10 cellular contexts compared by ENCODE assay signal in the genomic region with DNA sequence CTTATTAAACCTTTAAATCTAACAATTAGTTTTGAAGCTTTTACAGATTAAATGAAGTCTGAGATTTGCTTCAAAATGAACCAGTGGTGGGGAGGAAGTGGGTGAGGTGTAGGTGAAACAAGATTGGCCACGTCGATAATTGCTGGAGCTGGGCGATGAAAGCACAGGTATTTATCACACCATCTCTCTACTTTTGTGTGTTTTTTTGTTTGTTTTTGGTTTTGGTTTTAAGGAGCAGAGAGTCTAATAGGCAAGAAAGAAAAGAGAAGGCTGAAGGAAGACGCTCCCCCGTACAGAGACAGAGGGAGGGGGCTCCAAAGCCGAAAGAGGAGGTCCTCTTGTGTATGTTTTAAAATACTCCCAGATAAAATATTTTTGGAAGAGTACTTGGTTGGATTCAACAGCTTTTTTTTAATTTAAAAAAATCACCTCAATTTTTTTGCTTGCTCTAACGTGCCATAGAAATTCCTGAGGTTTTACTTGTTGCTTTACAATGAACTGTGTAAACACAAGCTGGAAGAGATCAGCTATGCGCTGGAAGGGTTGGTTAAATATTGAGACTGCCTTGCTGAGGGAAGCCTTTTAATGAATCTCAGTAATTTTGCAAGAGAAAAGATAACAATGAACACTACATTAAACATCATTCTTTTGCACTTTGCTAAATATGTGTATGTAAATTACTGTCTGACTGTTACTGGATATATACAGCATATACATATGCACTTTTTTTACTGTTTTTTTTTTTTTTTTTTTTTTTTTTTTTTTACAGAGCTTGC. TPM values are rescaled to one million over a fixed set of nuclear protein-coding genes. Genes with fewer than 3 reads are reported as not detected.
DNase-seq lines count a peak whose midpoint lies in the region; ATAC-seq, FAIRE-seq and TF ChIP-seq lines count a peak whose summit lies in the region.
"Had no signal": no experiment of that assay in that cellular context is flagged by ENCODE, and none has a peak within 500 bp of the region (broad histone marks: within the 10 kb centered on the region; RNA-seq: fewer than 3 reads in every experiment).

No MANE protein-coding gene starts in this region.

- no peak overlapping the region for H3K9ac ChIP-seq in colonic mucosa (ENCODE audit: low read depth in 2 of 2, low read length in 2 of 2)

- no peaks in the 10 kb centered on the region for H3K36me3 ChIP-seq in colonic mucosa
- no peaks in the 10 kb centered on the region for H3K36me3 ChIP-seq in small intestine (ENCODE audit: control insufficient read depth in 2 of 2, insufficient read depth in 2 of 2, low read length in 2 of 2)
- H3K36me3 ChIP-seq in gastrocnemius medialis: no peaks in the 10 kb centered on the region
- H3K36me3 ChIP-seq: cardiac muscle cell had no signal

- H3K4me1 ChIP-seq in colonic mucosa (no peaks in the 10 kb centered on the region), small intestine (ENCODE audit: control insufficient read depth in 2 of 2, insufficient read depth in 1 of 2, low read depth in 1 of 2, low read length in 1 of 2) (no peaks in the 10 kb centered on the region), gastrocnemius medialis (no peaks in the 10 kb centered on the region)

- TF ChIP-seq CTCF in RWPE1 (conservative IDR thresholded peaks at IDR 0.05; ENCODE audit: low read depth) (no peak), colonic mucosa (IDR thresholded peaks at IDR 0.05) (no peak), gastrocnemius medialis (IDR thresholded peaks at IDR 0.05 in 4 of 5, conservative IDR thresholded peaks at IDR 0.05 in 1 of 5) (no peak)

- DNase-seq in activated CD4-positive, CD25-positive, alpha-beta regulatory T cell treated with anti-CD3 and anti-CD28 coated beads, Interleukin-2, amount 50 U/mL, for 72 hours: no peak
- DNase-seq in RWPE1 (ENCODE audit: low spot score): peak; percentile 63
- peak; percentile 24 for DNase-seq in colonic mucosa
- DNase-seq in small intestine: peak; percentile 15
- DNase-seq in NCI-H446 (lab: John Stamatoyannopoulos, UW): no peak
- DNase-seq in gastrocnemius medialis: no peak
- DNase-seq: DND-41 had no signal

- POLR2A ChIA-PET in RWPE1 (lab: Yijun Ruan, JAX; ENCODE audit: low non-redundant PET): interaction anchor here (0.6 kb wide), 1 partner anchor 63 kb away, joined by 3 read pairs; no protein-coding TSS in a partner anchor

- peak; percentile 63 to 76 for ATAC-seq in activated CD4-positive, CD25-positive, alpha-beta regulatory T cell treated with anti-CD3 and anti-CD28 coated beads, Interleukin-2, amount 50 U/mL, for 24 hours
- no peak for ATAC-seq in HG02763 (IDR thresholded peaks at IDR 0.05; ENCODE audit: unreplicated experiment)
- no peak for ATAC-seq in gastrocnemius medialis

- CTCF ChIA-PET in RWPE1 (lab: Yijun Ruan, JAX): no interaction called here

- no peak overlapping the region for H3K4me3 ChIP-seq in colonic mucosa
- no peak overlapping the region for H3K4me3 ChIP-seq in small intestine (ENCODE audit: low read depth in 1 of 2, low read length in 2 of 2)
- no peak overlapping the region for H3K4me3 ChIP-seq in gastrocnemius medialis
- H3K4me3 ChIP-seq: cardiac muscle cell had no signal

- H3K27ac ChIP-seq in RWPE1: peak overlapping the region; percentile 61
- H3K27ac ChIP-seq in colonic mucosa: no peak overlapping the region
- H3K27ac ChIP-seq in small intestine (ENCODE audit: low read depth in 1 of 2, low read length in 1 of 2): no peak overlapping the region
- no peak overlapping the region for H3K27ac ChIP-seq in gastrocnemius medialis
- H3K27ac ChIP-seq: cardiac muscle cell had no signal

- no peak for FAIRE-seq in small intestine (lab: Jason Lieb, UNC)

- in situ Hi-C loops in gastrocnemius medialis (cut with MboI; ENCODE audit: low sequenced_read_pairs in 4 of 4): no loop called here

- H3K9me3 ChIP-seq in colonic mucosa (no peaks in the 10 kb centered on the region), small intestine (ENCODE audit: control insufficient read depth, low read depth) (no peaks in the 10 kb centered on the region), gastrocnemius medialis (no peaks in the 10 kb centered on the region)

- H3K27me3 ChIP-seq in colonic mucosa: no peaks in the 10 kb centered on the region
- H3K27me3 ChIP-seq in small intestine (ENCODE audit: control insufficient read depth in 2 of 2, insufficient read depth in 2 of 2, low read length in 2 of 2): no peaks in the 10 kb centered on the region
- no peaks in the 10 kb centered on the region for H3K27me3 ChIP-seq in gastrocnemius medialis
- H3K27me3 ChIP-seq: cardiac muscle cell had no signal

- intact Hi-C loops in colonic mucosa (cut with DNase I): no loop called here
- intact Hi-C loops in gastrocnemius medialis (cut with DNase I; ENCODE audit: low total_unique reads): no loop called here

- 34 to 55% (median 43%) methylated on average over 8 of the region's 8 CpGs for WGBS in small intestine, 3 donors

- TF ChIP-seq POLR2A in gastrocnemius medialis (IDR thresholded peaks at IDR 0.05): no peak

RNA-seq across cellular contexts. Expression of a gene that starts 6.7 kb away (rescaled TPM):
- total RNA-seq in colonic mucosa (10 to 100 TPM; 33.5 to 58.4 TPM), gastrocnemius medialis (10 to 100 TPM; 11.1 to 20.7 (median 12.5) TPM)
- polyA plus RNA-seq in small intestine: 10 to 100 TPM; 15.0 to 18.6 (median 17.4) TPM

Comparison
In these comparisons a context has a peak if more than half of its experiments do, and no peak if none do; other contexts are left out.
1. ATAC-seq: peak in activated CD4-positive, CD25-positive, alpha-beta regulatory T cell treated with anti-CD3 and anti-CD28 coated beads, Interleukin-2, amount 50 U/mL, for 24 hours (2 of 2); none in HG02763 (single experiment) and gastrocnemius medialis (0 of 2).
2. DNase-seq: peak in RWPE1 (single experiment), colonic mucosa (single experiment) and small intestine (single experiment); none in activated CD4-positive, CD25-positive, alpha-beta regulatory T cell treated with anti-CD3 and anti-CD28 coated beads, Interleukin-2, amount 50 U/mL, for 72 hours (single experiment), NCI-H446 (0 of 2) and gastrocnemius medialis (0 of 2).